ENCODE assay signal across 1 cellular context in genomic region chr9:123761905-123762605, GRCh38.
TF ChIP-seq lines count a peak whose summit lies in the region.

No MANE protein-coding gene starts in this region.

TF ChIP-seq in SK-N-SH, 30 proteins besides CTCF, POLR2A, EP300 and RAD21 (continued from another document):
- TF ChIP-seq PBX3 (IDR thresholded peaks at IDR 0.05) (0 out of 2 replicates have a peak, but pooled peaks have one; percentile 6), SMC3 (IDR thresholded peaks at IDR 0.05; ENCODE audit: low read depth, low read length) (no peak), EZH2phosphoT487 (IDR thresholded peaks at IDR 0.05; ENCODE audit: borderline replicate concordance, low read depth) (no peak), GATA2 (CRISPR knock-in tag; IDR thresholded peaks at IDR 0.05) (no peak)
